In genomic region chr7:94348142-94348541, GRCh38 we compare ENCODE assay signal across 12 cellular contexts. TPM values are rescaled to one million over a fixed set of nuclear protein-coding genes. Genes with fewer than 3 reads are reported as not detected.
DNase-seq lines count a peak whose midpoint lies in the region; ATAC-seq and TF ChIP-seq lines count a peak whose summit lies in the region.
"Had no signal": no experiment of that assay in that cellular context is flagged by ENCODE, and none has a peak within 500 bp of the region (broad histone marks: within the 10 kb centered on the region; RNA-seq: fewer than 3 reads in every experiment).

No MANE protein-coding gene starts in this region.

- H3F3A ChIP-seq in neural progenitor cell (ENCODE audit: low read depth) (no peaks in the 10 kb centered on the region), PC-9 (ENCODE audit: insufficient read depth, low read depth) (no peaks in the 10 kb centered on the region)

- CTCF ChIA-PET in PC-9 (lab: Charles Lee) = no interaction called here

- BruUV-seq in PC-9 (replicated peaks; lab: Mats Ljungman, UMichigan) = no TSS peak

- H3K4me2 ChIP-seq in neural progenitor cell (no peak overlapping the region), PC-9 (no peak overlapping the region)

- no peak overlapping the region for H3K4me3 Mint-ChIP-seq in neural progenitor cell

- intact Hi-C loops in PC-9 (cut with micrococcal nuclease; ENCODE audit: unreplicated experiment) = no loop called here

- H3K27ac ChIP-seq in ACC112 (ENCODE audit: low read depth, low read length) = peak overlapping the region; percentile 60
- no peak overlapping the region for H3K27ac ChIP-seq in neural progenitor cell
- no peak overlapping the region for H3K27ac ChIP-seq in PC-9

- POLR2A ChIA-PET in PC-9 (lab: Charles Lee; ENCODE audit: unreplicated experiment) = no interaction called here

- peak overlapping the region; percentile 1 for H2AFZ ChIP-seq in ACC112 (ENCODE audit: low read length, unreplicated experiment)
- H2AFZ ChIP-seq in neural progenitor cell (replicated peaks) = peak overlapping the region; percentile 9
- H2AFZ ChIP-seq in PC-9 = no peak overlapping the region

- no peaks in the 10 kb centered on the region for H3K36me3 Mint-ChIP-seq in neural progenitor cell

- H4K20me1 ChIP-seq in neural progenitor cell (ENCODE audit: low read depth) = no peaks in the 10 kb centered on the region
- H4K20me1 ChIP-seq in PC-9 (ENCODE audit: insufficient read depth) = no peaks in the 10 kb centered on the region

- H3K9ac ChIP-seq in neural progenitor cell = no peak overlapping the region

- H3K27ac Mint-ChIP-seq in neural progenitor cell = no peak overlapping the region

- H3K4me1 ChIP-seq in ACC112 (ENCODE audit: control insufficient read depth, insufficient read depth, low read length, unreplicated experiment) = peaks cover 49% of the 10 kb centered on the region
- peaks cover 3% of the 10 kb centered on the region for H3K4me1 ChIP-seq in neural progenitor cell
- H3K4me1 ChIP-seq in PC-9 (replicated peaks; ENCODE audit: insufficient read depth) = no peaks in the 10 kb centered on the region
- H3K4me1 ChIP-seq: upper lobe of left lung had no signal

- H3K9me3 Mint-ChIP-seq in neural progenitor cell = no peaks in the 10 kb centered on the region

- peaks cover 22% of the 10 kb centered on the region for H3K4me1 Mint-ChIP-seq in neural progenitor cell

- H3K27me3 Mint-ChIP-seq in neural progenitor cell (ENCODE audit: insufficient read depth, low read depth) = no peaks in the 10 kb centered on the region

- H3K4me3 ChIP-seq in ACC112 (ENCODE audit: low read depth, low read length) (peak overlapping the region; percentile 3), fibroblast of pulmonary artery (replicated peaks; ENCODE audit: low read depth, low read length) (peak overlapping the region; percentile 2), neural progenitor cell (no peak overlapping the region), PC-9 (no peak overlapping the region)
- H3K4me3 ChIP-seq: upper lobe of left lung had no signal

- H3K36me3 ChIP-seq in ACC112 (ENCODE audit: insufficient read depth, low read length) (no peaks in the 10 kb centered on the region), neural progenitor cell (no peaks in the 10 kb centered on the region), PC-9 (ENCODE audit: low read depth) (no peaks in the 10 kb centered on the region)
- H3K36me3 ChIP-seq: upper lobe of left lung had no signal

- no peaks in the 10 kb centered on the region for H3K9me2 ChIP-seq in PC-9 (ENCODE audit: insufficient read depth)

- H3K79me2 ChIP-seq in ACC112 (ENCODE audit: control insufficient read depth, insufficient read depth, low read length, unreplicated experiment) = no peaks in the 10 kb centered on the region
- no peaks in the 10 kb centered on the region for H3K79me2 ChIP-seq in neural progenitor cell (ENCODE audit: low read depth)
- no peaks in the 10 kb centered on the region for H3K79me2 ChIP-seq in PC-9 (ENCODE audit: low read depth)

- DNase-seq in fibroblast of pulmonary artery (ENCODE audit: low read depth) (peak; percentile 87), neural progenitor cell (ENCODE audit: low spot score) (no peak), NCI-H187 (lab: John Stamatoyannopoulos, UW) (no peak), PC-9 (no peak)
- DNase-seq: activated CD8-positive, alpha-beta memory T cell treated with anti-CD3 and anti-CD28 coated beads, Interleukin-2, amount 50 U/mL, for 4 hours; AML-193; NCI-H2081 treated with DMSO at 0.1 percent for 48 hours; upper lobe of left lung had no signal

- H3K27me3 ChIP-seq in ACC112 (ENCODE audit: insufficient read depth, low read length) (no peaks in the 10 kb centered on the region), neural progenitor cell (no peaks in the 10 kb centered on the region), PC-9 (ENCODE audit: insufficient read depth, low read depth) (no peaks in the 10 kb centered on the region)
- H3K27me3 ChIP-seq: upper lobe of left lung had no signal

- H3K9me3 ChIP-seq in neural progenitor cell (ENCODE audit: low read depth) (no peaks in the 10 kb centered on the region), PC-9 (ENCODE audit: insufficient read depth, low read depth) (no peaks in the 10 kb centered on the region)
- H3K9me3 ChIP-seq: upper lobe of left lung had no signal

- TF ChIP-seq CTCF in fibroblast of pulmonary artery (IDR thresholded peaks at IDR 0.05; ENCODE audit: low read length, missing control alignments) = no peak
- no peak for TF ChIP-seq CTCF in neural progenitor cell (IDR thresholded peaks at IDR 0.05)
- TF ChIP-seq CTCF in PC-9 (conservative IDR thresholded peaks at IDR 0.05) = no peak

- ATAC-seq in GM18873 (IDR thresholded peaks at IDR 0.05; ENCODE audit: low FRiP score, unreplicated experiment) (no peak), HG03280 (IDR thresholded peaks at IDR 0.05; ENCODE audit: unreplicated experiment) (no peak)

TF ChIP-seq in PFSK-1, 5 proteins besides CTCF, POLR2A, EP300 and RAD21:
- peak; percentile 68; the same call in 1 of the 2 replicates for TF ChIP-seq SIN3A (IDR thresholded peaks at IDR 0.05; ENCODE audit: borderline replicate concordance, insufficient read depth, low read length)
- peak; percentile 33; the same call in 1 of the 2 replicates for TF ChIP-seq POLR2AphosphoS5 (IDR thresholded peaks at IDR 0.05; ENCODE audit: low read depth, low read length)
- no peak for TF ChIP-seq FOXP2 (optimal IDR thresholded peaks at IDR 0.05; ENCODE audit: borderline replicate concordance, extremely low read depth, extremely low read length, insufficient read depth)
- TF ChIP-seq TAF1 (IDR thresholded peaks at IDR 0.05; ENCODE audit: borderline replicate concordance, insufficient read depth, low read length) = no peak
- TF ChIP-seq REST (IDR thresholded peaks at IDR 0.05; ENCODE audit: insufficient read depth in 1 of 2, low read depth in 2 of 2, low read length in 2 of 2) = no peak

RNA-seq across cellular contexts. Expression of gene COL1A2, which starts 46.6 kb away (rescaled TPM):
- 284 TPM for polyA plus RNA-seq in PFSK-1 (2012; ENCODE audit: insufficient read length, low read depth)
- 28.0 and 47.9 TPM in 2 replicates for total RNA-seq in neural progenitor cell (ENCODE audit: low replicate concordance)
- total RNA-seq in PC-9 (2021) = not detected in 2 replicates

Comparison
In these comparisons a context has a peak if more than half of its experiments do, and no peak if none do; other contexts are left out.
1. H3K4me3 ChIP-seq: peak in ACC112 (single experiment) and fibroblast of pulmonary artery (single experiment); none in neural progenitor cell (single experiment) and PC-9 (single experiment).
2. RNA of gene COL1A2, which starts 46.6 kb away (total RNA-seq): 28.0 to 47.9 TPM in neural progenitor cell; not detected in PC-9; every median in the first group is over 10 times any median in the second.